20 cellular contexts compared by ENCODE assay signal in the genomic region with DNA sequence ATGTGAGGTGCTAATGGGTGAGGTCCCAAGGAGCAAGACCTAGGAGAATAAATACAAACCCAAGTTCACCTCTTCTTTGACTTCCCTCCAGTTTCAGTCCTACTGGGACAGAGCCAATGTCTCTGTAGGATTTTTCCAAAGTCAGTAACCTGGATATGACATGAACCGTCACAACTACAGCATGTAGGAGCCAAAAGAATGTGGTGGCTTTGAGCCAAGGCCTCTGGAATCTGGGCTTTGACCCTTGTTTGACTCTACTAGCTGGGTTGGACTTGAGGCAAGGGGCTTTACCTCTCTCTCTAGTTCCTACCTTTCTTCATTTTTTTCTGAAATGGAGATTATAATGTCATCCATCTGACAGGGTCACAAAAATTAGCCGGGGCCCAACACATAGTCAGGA.
DNase-seq lines count a peak whose midpoint lies in the region; ATAC-seq, FAIRE-seq and TF ChIP-seq lines count a peak whose summit lies in the region.
"Had no signal": no experiment of that assay in that cellular context is flagged by ENCODE, and none has a peak within 500 bp of the region (broad histone marks: within the 10 kb centered on the region; RNA-seq: fewer than 3 reads in every experiment).

No MANE protein-coding gene starts in this region.

- in situ Hi-C loops in HepG2 (cut with HindIII; ENCODE audit: extremely low pct_ligation_motif_present, low pct_unique_long_range_greater_than_20kb): no loop called here

- peak overlapping the region; percentile 13; the same call in 1 of the 2 replicates for H2BK12ac ChIP-seq in H1 (ENCODE audit: low read depth, low read length)

- peak overlapping the region; percentile 45 for H4K91ac ChIP-seq in H1 (replicated peaks; ENCODE audit: insufficient read length, low read length)

- no peaks in the 10 kb centered on the region for H4K20me1 ChIP-seq in HepG2 (ENCODE audit: insufficient read depth, low read length)
- H4K20me1 ChIP-seq in H1 (replicated peaks in 1 of 2; ENCODE audit: control insufficient read depth in 1 of 2, insufficient read depth in 2 of 2, low read length in 2 of 2): no peaks in the 10 kb centered on the region
- H4K20me1 ChIP-seq: BLaER1 had no signal

- H3K56ac ChIP-seq in H1 (replicated peaks; ENCODE audit: insufficient read length, low read depth, low read length): no peak overlapping the region

- H3K9me3 ChIP-seq in HepG2 (ENCODE audit: low read length) (no peaks in the 10 kb centered on the region), right lobe of liver (no peaks in the 10 kb centered on the region), H1 (ENCODE audit: insufficient read depth in 2 of 2, low read depth in 1 of 2, low read length in 1 of 2) (no peaks in the 10 kb centered on the region)
- H3K9me3 ChIP-seq: BLaER1, Caco-2 had no signal

- no peak for TF ChIP-seq RAD21 in HepG2 (CRISPR knock-in tag; IDR thresholded peaks at IDR 0.05)
- no peak for TF ChIP-seq RAD21 in H1 (IDR thresholded peaks at IDR 0.05 in 1 of 2, conservative IDR thresholded peaks at IDR 0.05 in 1 of 2; ENCODE audit: low read depth in 2 of 2, low read length in 2 of 2)

- no peak for FAIRE-seq in HepG2 (lab: Jason Lieb, UNC)
- no peak for FAIRE-seq in H1 (lab: Jason Lieb, UNC)
- FAIRE-seq: GM12892, H54 had no signal

- TF ChIP-seq CTCF in HepG2 (CRISPR knock-in tag; IDR thresholded peaks at IDR 0.05) (no peak), right lobe of liver (IDR thresholded peaks at IDR 0.05) (no peak), H1 (IDR thresholded peaks at IDR 0.05; ENCODE audit: control extremely low read depth in 1 of 3, insufficient read depth in 1 of 3, low read depth in 1 of 3, low read length in 3 of 3) (no peak), mesothelial cell of epicardium (IDR thresholded peaks at IDR 0.05; ENCODE audit: unreplicated experiment) (no peak)

- H2BK20ac ChIP-seq in H1 (ENCODE audit: low read length): peak overlapping the region; percentile 24

- H3K9ac ChIP-seq in HepG2 (ENCODE audit: insufficient read depth, low read depth, low read length) (no peak overlapping the region), H1 (replicated peaks in 1 of 4; ENCODE audit: extremely low read depth in 1 of 4, low read depth in 3 of 4, low read length in 3 of 4) (no peak overlapping the region)
- H3K9ac ChIP-seq: BLaER1 had no signal

- peak; percentile 71 for ATAC-seq in HepG2
- ATAC-seq in right lobe of liver: no peak
- no peak for ATAC-seq in GM21423 (IDR thresholded peaks at IDR 0.05; ENCODE audit: unreplicated experiment)
- no peak for ATAC-seq in HG03520 (IDR thresholded peaks at IDR 0.05; ENCODE audit: unreplicated experiment)
- ATAC-seq: HCT116 had no signal

- no peak overlapping the region for H2AK5ac ChIP-seq in H1 (ENCODE audit: low read depth, low read length)

- H3K4me3 ChIP-seq in HepG2 (replicated peaks in 1 of 3; ENCODE audit: insufficient read depth in 1 of 3, low read depth in 2 of 3, low read length in 3 of 3) (no peak overlapping the region), right lobe of liver (no peak overlapping the region), H1 (ENCODE audit: extremely low read depth in 1 of 4, insufficient read depth in 2 of 4, low read depth in 3 of 4, low read length in 4 of 4) (no peak overlapping the region)
- H3K4me3 ChIP-seq: BLaER1 had no signal

- CTCF ChIA-PET in HepG2 (lab: Yijun Ruan, JAX; ENCODE audit: low intra/inter-chr PET ratio, low total read pairs) (no interaction called here), H1 (lab: Charles Lee; ENCODE audit: partially characterized antibody) (interaction anchor here (0.6 to 1.7 kb wide), 6 partner anchors 25 to 302 kb away, joined by 3 to 7 read pairs (median 4); no protein-coding TSS in a partner anchor)
- CTCF ChIA-PET in activated CD4-positive, alpha-beta T cell treated with anti-CD3 and anti-CD28 coated beads, Interleukin-2, amount 10 ng/mL, durations not matched to agents 7 days and 5 days (lab: Charles Lee): interaction anchor here (0.6 kb wide), 1 partner anchor 133 kb away, joined by 3 read pairs; no protein-coding TSS in a partner anchor

- H4K5ac ChIP-seq in H1 (ENCODE audit: insufficient read length, low read depth, low read length): no peak overlapping the region

- H3K27ac ChIP-seq in HepG2 (ENCODE audit: extremely low read length, insufficient read depth, low read length): no peak overlapping the region
- no peak overlapping the region for H3K27ac ChIP-seq in right lobe of liver
- no peak overlapping the region for H3K27ac ChIP-seq in H1 (ENCODE audit: low read depth, low read length)
- H3K27ac ChIP-seq: 22Rv1, BLaER1, HL-60 had no signal

- peak overlapping the region; percentile 91 for H3K27ac Mint-ChIP-seq in mesothelial cell of epicardium
- no peak overlapping the region for H3K27ac Mint-ChIP-seq in activated CD4-positive, alpha-beta T cell treated with anti-CD3 and anti-CD28 coated beads, Interleukin-2, amount 10 ng/mL, durations not matched to agents 7 days and 5 days
- H3K27ac Mint-ChIP-seq: CD8-positive, alpha-beta memory T cell had no signal

- H2AFZ ChIP-seq in HepG2 (ENCODE audit: low read length) (no peak overlapping the region), H1 (ENCODE audit: low read length) (no peak overlapping the region)

- H3K79me1 ChIP-seq in H1 (ENCODE audit: low read depth, low read length): no peaks in the 10 kb centered on the region

- no peaks in the 10 kb centered on the region for H3K36me3 Mint-ChIP-seq in mesothelial cell of epicardium
- no peaks in the 10 kb centered on the region for H3K36me3 Mint-ChIP-seq in activated CD4-positive, alpha-beta T cell treated with anti-CD3 and anti-CD28 coated beads, Interleukin-2, amount 10 ng/mL, durations not matched to agents 7 days and 5 days (ENCODE audit: low read depth)
- H3K36me3 Mint-ChIP-seq: CD8-positive, alpha-beta memory T cell had no signal

- H3K4me3 Mint-ChIP-seq in mesothelial cell of epicardium: no peak overlapping the region
- H3K4me3 Mint-ChIP-seq in activated CD4-positive, alpha-beta T cell treated with anti-CD3 and anti-CD28 coated beads, Interleukin-2, amount 10 ng/mL, durations not matched to agents 7 days and 5 days: no peak overlapping the region
- H3K4me3 Mint-ChIP-seq: CD8-positive, alpha-beta memory T cell had no signal

- WGBS in HepG2 (ENCODE audit: low lambda C conversion rate): 0% methylated on average over 2 of the region's 2 CpGs
- WGBS in right lobe of liver (ENCODE audit: insufficient coverage, low coverage, low lambda C conversion rate, missing lambda C conversion rate): 49% methylated on average over 2 of the region's 2 CpGs
- 91% methylated on average over 2 of the region's 2 CpGs; no CpG with 5 or more reads in 1 of the 2 experiments for WGBS in H1 (ENCODE audit: extremely low coverage in 1 of 2, insufficient coverage in 1 of 2, insufficient read length in 1 of 2, insufficient replicate concordance in 2 of 2, low coverage in 1 of 2, low lambda C conversion rate in 2 of 2, missing lambda C conversion rate in 1 of 2), 2 experiments

- TF ChIP-seq EP300 in HepG2 (IDR thresholded peaks at IDR 0.05; ENCODE audit: low read depth in 2 of 2, low read length in 2 of 2): no peak
- TF ChIP-seq EP300 in HepG2 (CRISPR knock-in tag; IDR thresholded peaks at IDR 0.05; ENCODE audit: borderline replicate concordance): no peak
- no peak for TF ChIP-seq EP300 in H1 (IDR thresholded peaks at IDR 0.05; ENCODE audit: borderline replicate concordance in 1 of 2, low read depth in 2 of 2, low read length in 2 of 2)

- H4K8ac ChIP-seq in H1 (ENCODE audit: extremely low read depth, insufficient read depth, low read length): no peak overlapping the region

- H3K23me2 ChIP-seq in H1 (ENCODE audit: low read depth, low read length): no peaks in the 10 kb centered on the region

- H3K27me3 ChIP-seq in HepG2 (ENCODE audit: control insufficient read depth in 1 of 2, insufficient read depth in 2 of 2, low read length in 2 of 2): no peaks in the 10 kb centered on the region; a peak in 2 of 5 replicates
- no peaks in the 10 kb centered on the region for H3K27me3 ChIP-seq in right lobe of liver
- no peaks in the 10 kb centered on the region for H3K27me3 ChIP-seq in H1 (replicated peaks in 1 of 4; ENCODE audit: control insufficient read depth in 3 of 4, extremely low read depth in 1 of 4, insufficient read depth in 3 of 4, low read length in 3 of 4)
- H3K27me3 ChIP-seq: BLaER1 had no signal

- TF ChIP-seq POLR2A in HepG2 (IDR thresholded peaks at IDR 0.05; ENCODE audit: insufficient read depth in 1 of 2, low read depth in 2 of 2, low read length in 2 of 2) (no peak), right lobe of liver (IDR thresholded peaks at IDR 0.05) (no peak), H1 (IDR thresholded peaks at IDR 0.05; ENCODE audit: control extremely low read depth in 1 of 2, low read depth in 2 of 2, low read length in 2 of 2) (no peak)

- H3K9me3 Mint-ChIP-seq in mesothelial cell of epicardium: no peaks in the 10 kb centered on the region
- no peaks in the 10 kb centered on the region for H3K9me3 Mint-ChIP-seq in activated CD4-positive, alpha-beta T cell treated with anti-CD3 and anti-CD28 coated beads, Interleukin-2, amount 10 ng/mL, durations not matched to agents 7 days and 5 days

- H3K4me1 ChIP-seq in HepG2 (ENCODE audit: insufficient read depth, low read length) (peaks cover 9% of the 10 kb centered on the region; the same call in 1 of the 2 replicates), right lobe of liver (no peaks in the 10 kb centered on the region), H1 (replicated peaks in 1 of 4; ENCODE audit: control insufficient read depth in 3 of 4, insufficient read depth in 4 of 4, low read length in 3 of 4) (peaks cover 11 to 24% (median 19%) of the 10 kb centered on the region in 4 experiments; a peak in 5 of 7 replicates)
- H3K4me1 ChIP-seq: BLaER1, Caco-2 had no signal

- H3K4ac ChIP-seq in H1 (replicated peaks; ENCODE audit: insufficient read length, low read depth, low read length): no peak overlapping the region

- BruUV-seq in HepG2 (replicated peaks; lab: Mats Ljungman, UMichigan): no TSS peak

- H3K23ac ChIP-seq in H1 (ENCODE audit: insufficient read length): no peak overlapping the region

- 0 out of 2 replicates have a peak overlapping the region, but pooled peaks have one; percentile 10 for H2BK5ac ChIP-seq in H1 (ENCODE audit: low read depth, low read length)

- peak overlapping the region; percentile 5 for H2BK120ac ChIP-seq in H1 (replicated peaks; ENCODE audit: low read depth, low read length)

- no peaks in the 10 kb centered on the region for H3K36me3 ChIP-seq in HepG2 (replicated peaks in 1 of 2; ENCODE audit: control insufficient read depth in 1 of 2, insufficient read depth in 2 of 2, low read length in 2 of 2)
- no peaks in the 10 kb centered on the region for H3K36me3 ChIP-seq in right lobe of liver
- H3K36me3 ChIP-seq in H1 (ENCODE audit: control insufficient read depth in 2 of 4, insufficient read depth in 4 of 4, low read length in 3 of 4): no peaks in the 10 kb centered on the region
- H3K36me3 ChIP-seq: BLaER1 had no signal

- intact Hi-C loops in HepG2 (cut with micrococcal nuclease; ENCODE audit: unreplicated experiment) (no loop called here), right lobe of liver (cut with DNase I) (no loop called here)

- peak; percentile 61 for DNase-seq in HepG2 (ENCODE audit: low spot score)
- no peak for DNase-seq in right lobe of liver
- no peak for DNase-seq in H1 (ENCODE audit: low read depth in 1 of 2, low spot score in 2 of 2)
- DNase-seq in mesothelial cell of epicardium (ENCODE audit: low spot score in 2 of 2, unreplicated experiment in 2 of 2): no peak
- no peak for DNase-seq in globus pallidus (ENCODE audit: low spot score)
- DNase-seq in activated CD4-positive, alpha-beta T cell treated with anti-CD3 and anti-CD28 coated beads, Interleukin-2, amount 10 ng/mL, durations not matched to agents 7 days and 5 days: no peak
- DNase-seq: AML-193; Caco-2; CD8-positive, alpha-beta memory T cell; DND-41; GDM1; IMR-90 had no signal

- POLR2A ChIA-PET in HepG2 (lab: Yijun Ruan, JAX): no interaction called here
- POLR2A ChIA-PET in H1 (lab: Charles Lee; ENCODE audit: partially characterized antibody): no interaction called here
- POLR2A ChIA-PET in activated CD4-positive, alpha-beta T cell treated with anti-CD3 and anti-CD28 coated beads, Interleukin-2, amount 10 ng/mL, durations not matched to agents 7 days and 5 days (lab: Charles Lee): no interaction called here

- H3K18ac ChIP-seq in H1 (ENCODE audit: extremely low read depth, low read length): peak overlapping the region; percentile 85

- no peak overlapping the region for H2BK15ac ChIP-seq in H1 (ENCODE audit: low read length)

- H3K4me2 ChIP-seq in HepG2 (ENCODE audit: low read depth, low read length) (no peak overlapping the region), H1 (ENCODE audit: insufficient read depth in 1 of 2, low read depth in 2 of 2, low read length in 2 of 2) (peak overlapping the region in 1 of 2 experiments; percentile 51; a peak in 1 of 4 replicates)
- H3K4me2 ChIP-seq: BLaER1 had no signal

- H3K79me2 ChIP-seq in HepG2 (ENCODE audit: insufficient read depth, low read length) (no peaks in the 10 kb centered on the region), H1 (ENCODE audit: control insufficient read depth in 1 of 2, insufficient read depth in 2 of 2, low read length in 2 of 2) (no peaks in the 10 kb centered on the region)

- peaks cover 42% of the 10 kb centered on the region for H3K4me1 Mint-ChIP-seq in mesothelial cell of epicardium
- peaks cover 5% of the 10 kb centered on the region for H3K4me1 Mint-ChIP-seq in activated CD4-positive, alpha-beta T cell treated with anti-CD3 and anti-CD28 coated beads, Interleukin-2, amount 10 ng/mL, durations not matched to agents 7 days and 5 days
- H3K4me1 Mint-ChIP-seq: CD8-positive, alpha-beta memory T cell had no signal

- no peak overlapping the region for H3K14ac ChIP-seq in H1 (ENCODE audit: insufficient read length)

- H3K27me3 Mint-ChIP-seq in mesothelial cell of epicardium (ENCODE audit: low read depth): peaks cover 1% of the 10 kb centered on the region
- no peaks in the 10 kb centered on the region for H3K27me3 Mint-ChIP-seq in activated CD4-positive, alpha-beta T cell treated with anti-CD3 and anti-CD28 coated beads, Interleukin-2, amount 10 ng/mL, durations not matched to agents 7 days and 5 days
